Comparison of ENCODE assay signal across 8 cellular contexts in the genomic region with DNA sequence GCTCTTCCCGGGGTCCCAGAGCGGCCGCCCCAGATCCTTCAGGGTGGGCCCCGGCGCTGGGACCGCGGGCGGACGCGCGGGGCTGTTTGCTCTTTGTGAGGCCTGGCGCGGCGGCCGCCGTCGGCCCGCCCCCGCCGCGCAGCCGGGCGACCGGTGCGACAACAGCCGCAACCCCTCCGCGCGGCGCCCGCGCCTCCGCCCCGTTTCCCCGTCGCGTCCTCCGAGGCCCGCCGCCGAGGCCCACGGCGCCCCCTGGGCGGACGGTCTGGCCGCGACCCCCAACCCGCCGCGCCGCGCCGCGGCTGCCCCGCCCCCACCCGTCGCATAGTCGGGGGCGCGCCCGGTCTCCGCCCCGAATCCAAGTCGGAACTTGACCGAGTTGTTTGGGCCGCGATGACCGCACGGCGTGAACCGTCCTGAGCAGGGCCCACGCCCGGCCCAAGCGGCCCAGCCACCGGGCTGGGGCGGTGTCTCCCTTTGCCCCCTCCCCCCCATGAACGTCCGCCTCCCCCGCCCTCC. TPM values are rescaled to one million over a fixed set of nuclear protein-coding genes. Genes with fewer than 3 reads are reported as not detected.
DNase-seq lines count a peak whose midpoint lies in the region; ATAC-seq and TF ChIP-seq lines count a peak whose summit lies in the region.

No MANE protein-coding gene starts in this region.

- peak overlapping the region; percentile 76 for H2AK5ac ChIP-seq in trophoblast cell (ENCODE audit: low read length)

- peak overlapping the region; percentile 85 for H3K14ac ChIP-seq in trophoblast cell (ENCODE audit: low read length)

- H3K36me3 ChIP-seq in trophoblast cell (ENCODE audit: control insufficient read depth in 1 of 2, insufficient read depth in 2 of 2, low read length in 2 of 2) = peaks cover 0 to 1% of the 10 kb centered on the region in 2 experiments

- no CpG with 5 or more reads among the region's 79 CpGs for WGBS in trophoblast cell (ENCODE audit: extremely low coverage, insufficient coverage, insufficient read length)

- peak overlapping the region; percentile 79 for H3K4me3 ChIP-seq in fibroblast of the aortic adventitia (ENCODE audit: low read depth, low read length)
- H3K4me3 ChIP-seq in trophoblast cell (ENCODE audit: low read depth, low read length) = peak overlapping the region; percentile 94

- H4K91ac ChIP-seq in trophoblast cell (ENCODE audit: low read depth, low read length) = peak overlapping the region; percentile 96

- peak overlapping the region; percentile 98 for H3K18ac ChIP-seq in trophoblast cell (ENCODE audit: low read length)

- H3K79me1 ChIP-seq in trophoblast cell (ENCODE audit: low read length) = peaks cover 12% of the 10 kb centered on the region

- peak; percentile 16 to 34 for DNase-seq in activated CD4-positive, alpha-beta T cell treated with anti-CD3 and anti-CD28 coated beads, Interleukin-2, amount 50 U/mL, for 48 hours
- DNase-seq in fibroblast of the aortic adventitia (ENCODE audit: low read depth) = peak; percentile 19
- peak in 1 of 2 donors; percentile 61 for DNase-seq in trophoblast cell
- DNase-seq in NCI-H1417 (lab: John Stamatoyannopoulos, UW) = no peak
- DNase-seq in cerebellar nuclear complex (lab: John Stamatoyannopoulos, UW) = no peak
- DNase-seq in NCI-H2196 treated with DMSO at 0.1 percent for 48 hours (lab: John Stamatoyannopoulos, UW; ENCODE audit: unreplicated experiment) = no peak

- peak overlapping the region; percentile 11 for H4K12ac ChIP-seq in trophoblast cell (ENCODE audit: low read depth, low read length)

- ATAC-seq in GM18498 (IDR thresholded peaks at IDR 0.05; ENCODE audit: unreplicated experiment) (peak; percentile 7), HG02970 (IDR thresholded peaks at IDR 0.05; ENCODE audit: low FRiP score, unreplicated experiment) (peak; percentile 7)

- no peak for TF ChIP-seq CTCF in fibroblast of the aortic adventitia (IDR thresholded peaks at IDR 0.05; ENCODE audit: insufficient read depth, low read length)

- peaks cover 8% of the 10 kb centered on the region for H3K79me2 ChIP-seq in trophoblast cell (ENCODE audit: control insufficient read depth, insufficient read depth, low read length, poor library complexity)

- H3K4ac ChIP-seq in trophoblast cell (ENCODE audit: low read depth, low read length) = peak overlapping the region; percentile 89

- no peak overlapping the region for H3K23ac ChIP-seq in trophoblast cell (ENCODE audit: low read length)

- H4K8ac ChIP-seq in trophoblast cell (ENCODE audit: low read depth, low read length) = peak overlapping the region; percentile 85

- H3K4me1 ChIP-seq in trophoblast cell (ENCODE audit: control insufficient read depth in 1 of 2, insufficient read depth in 2 of 2, low read length in 2 of 2) = peaks cover 4 to 5% of the 10 kb centered on the region in 2 experiments

- peak overlapping the region; percentile 91 for H3K27ac ChIP-seq in trophoblast cell (ENCODE audit: low read depth, low read length)

- H3K9me3 ChIP-seq in trophoblast cell (ENCODE audit: insufficient read depth, low read depth, low read length) = no peaks in the 10 kb centered on the region

- no peak overlapping the region for H2BK12ac ChIP-seq in trophoblast cell (ENCODE audit: low read length)

- peak overlapping the region; percentile 81 for H2AFZ ChIP-seq in trophoblast cell (ENCODE audit: insufficient read depth, low read length, poor library complexity)

- peak overlapping the region; percentile 97 for H3K9ac ChIP-seq in trophoblast cell (ENCODE audit: low read length)

- H3K4me2 ChIP-seq in trophoblast cell (ENCODE audit: low read length) = peak overlapping the region; percentile 99

- H2BK120ac ChIP-seq in trophoblast cell (ENCODE audit: insufficient read depth, low read length, poor library complexity) = peak overlapping the region; percentile 44

- H3K27me3 ChIP-seq in trophoblast cell (ENCODE audit: insufficient read depth, low read length) = no peaks in the 10 kb centered on the region

- H2BK5ac ChIP-seq in trophoblast cell (ENCODE audit: low read depth, low read length, poor library complexity) = peak overlapping the region; percentile 95

RNA-seq across cellular contexts. Expression of gene YPEL5, which starts 0.4 kb away (rescaled TPM):
- 54.5 and 102 TPM in 2 replicates for total RNA-seq in fibroblast of the aortic adventitia (ENCODE audit: low replicate concordance)
- polyA plus RNA-seq in trophoblast cell (2013) = 103 and 105 TPM in 2 replicates

Comparison
In these comparisons a context has a peak if more than half of its experiments do, and no peak if none do; other contexts are left out.
1. DNase-seq: peak in activated CD4-positive, alpha-beta T cell treated with anti-CD3 and anti-CD28 coated beads, Interleukin-2, amount 50 U/mL, for 48 hours (2 of 2) and fibroblast of the aortic adventitia (single experiment); none in NCI-H1417 (0 of 3), cerebellar nuclear complex (0 of 2) and NCI-H2196 treated with DMSO at 0.1 percent for 48 hours (single experiment).